15 cellular contexts compared by ENCODE assay signal in the genomic region with DNA sequence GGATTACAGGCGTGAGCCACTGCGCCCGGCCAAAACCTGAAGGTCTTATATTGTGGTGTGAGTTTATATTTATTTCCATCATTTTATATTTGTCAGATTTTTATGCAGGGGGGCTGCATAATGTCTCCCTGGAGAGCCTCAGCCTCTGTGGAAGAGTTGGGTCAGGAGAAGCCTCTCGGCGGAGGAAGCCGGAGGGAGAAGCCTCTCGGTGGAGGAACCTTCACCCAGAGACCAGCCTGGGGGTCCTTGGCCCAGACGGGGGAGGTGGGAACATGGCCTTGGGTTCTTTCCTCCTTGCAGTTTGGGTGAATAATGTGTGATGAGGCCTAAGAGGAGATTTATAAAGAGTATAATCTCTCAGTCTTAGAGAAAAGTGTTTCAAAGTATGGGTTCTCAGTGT. TPM values are rescaled to one million over a fixed set of nuclear protein-coding genes. Genes with fewer than 3 reads are reported as not detected.
DNase-seq lines count a peak whose midpoint lies in the region; ATAC-seq, FAIRE-seq and TF ChIP-seq lines count a peak whose summit lies in the region.
"Had no signal": no experiment of that assay in that cellular context is flagged by ENCODE, and none has a peak within 500 bp of the region (broad histone marks: within the 10 kb centered on the region; RNA-seq: fewer than 3 reads in every experiment).

No MANE protein-coding gene starts in this region.

- H3K9me3 ChIP-seq in CD4-positive, CD25-positive, alpha-beta regulatory T cell (ENCODE audit: control insufficient read depth in 2 of 2, low read length in 2 of 2), result no peaks in the 10 kb centered on the region
- H3K9me3 ChIP-seq in small intestine (ENCODE audit: control insufficient read depth, low read depth), result no peaks in the 10 kb centered on the region
- H3K9me3 ChIP-seq: body of pancreas, HAP-1, lower lobe of right lung had no signal

- no peaks in the 10 kb centered on the region for H3K36me3 ChIP-seq in CD4-positive, CD25-positive, alpha-beta regulatory T cell (ENCODE audit: control insufficient read depth, insufficient read depth, low read length)
- H3K36me3 ChIP-seq in GM23338 (ENCODE audit: insufficient read depth) (peaks cover 3% of the 10 kb centered on the region; the same call in 1 of the 2 replicates), small intestine (ENCODE audit: control insufficient read depth in 2 of 2, insufficient read depth in 2 of 2, low read length in 2 of 2) (peaks cover 0 to 2% of the 10 kb centered on the region in 2 donors)
- H3K36me3 ChIP-seq: lower lobe of right lung had no signal

- POLR2A ChIA-PET in activated CD8-positive, alpha-beta T cell treated with anti-CD3 and anti-CD28 coated beads, Interleukin-2, amount 10 ng/mL, durations not matched to agents 7 days and 5 days (lab: Charles Lee), result no interaction called here
- POLR2A ChIA-PET in naive thymus-derived CD8-positive, alpha-beta T cell (lab: Charles Lee), result interaction anchor here (1.3 to 4.8 kb wide), 4 partner anchors 21 to 189 kb away, joined by 3 to 84 read pairs (median 18); no protein-coding TSS in a partner anchor

- WGBS in small intestine, 3 donors, result 92 to 95% (median 95%) methylated on average over 8 of the region's 8 CpGs

- CTCF ChIA-PET in activated CD8-positive, alpha-beta T cell treated with anti-CD3 and anti-CD28 coated beads, Interleukin-2, amount 10 ng/mL, durations not matched to agents 7 days and 5 days (lab: Charles Lee), result interaction anchor here (1.1 to 2.9 kb wide), 3 partner anchors 23 to 81 kb away, joined by 4 to 21 read pairs (median 15); no protein-coding TSS in a partner anchor

- FAIRE-seq in small intestine (lab: Jason Lieb, UNC), result no peak
- FAIRE-seq: GM18507 had no signal

- H3K4me1 ChIP-seq in CD4-positive, CD25-positive, alpha-beta regulatory T cell (ENCODE audit: control insufficient read depth, insufficient read depth, low read length, poor library complexity, severe bottlenecking), result peaks cover 74% of the 10 kb centered on the region
- H3K4me1 ChIP-seq in GM23338 (ENCODE audit: insufficient read depth), result no peaks in the 10 kb centered on the region
- no peaks in the 10 kb centered on the region for H3K4me1 ChIP-seq in small intestine (ENCODE audit: control insufficient read depth in 2 of 2, insufficient read depth in 1 of 2, low read depth in 1 of 2, low read length in 1 of 2)
- H3K4me1 ChIP-seq: HAP-1 had no signal

- H3K9me2 ChIP-seq in GM23338 (ENCODE audit: insufficient read depth), result no peaks in the 10 kb centered on the region

- no peak for ATAC-seq in CD4-positive, CD25-positive, alpha-beta regulatory T cell (ENCODE audit: low read depth in 2 of 2)
- ATAC-seq in GM23338 (no peak), HG02938 (IDR thresholded peaks at IDR 0.05; ENCODE audit: unreplicated experiment) (no peak)
- no peak for ATAC-seq in activated CD8-positive, alpha-beta T cell treated with anti-CD3 and anti-CD28 coated beads, Interleukin-2, amount 10 ng/mL, durations not matched to agents 7 days and 5 days
- no peak for ATAC-seq in naive thymus-derived CD8-positive, alpha-beta T cell
- ATAC-seq: body of pancreas, lower lobe of right lung had no signal

- no peak overlapping the region for H3K4me3 ChIP-seq in CD4-positive, CD25-positive, alpha-beta regulatory T cell (ENCODE audit: low read depth, low read length)
- H3K4me3 ChIP-seq in GM23338 (no peak overlapping the region), small intestine (ENCODE audit: low read depth in 1 of 2, low read length in 2 of 2) (no peak overlapping the region)
- H3K4me3 ChIP-seq: body of pancreas, HAP-1, lower lobe of right lung had no signal

- H4K20me1 ChIP-seq in GM23338 (replicated peaks; ENCODE audit: insufficient read depth), result peaks cover 3% of the 10 kb centered on the region; the same call in 1 of the 2 replicates

- TF ChIP-seq CTCF in GM23338 (conservative IDR thresholded peaks at IDR 0.05; ENCODE audit: low read depth in 2 of 2), result no peak

- H3K27me3 ChIP-seq in CD4-positive, CD25-positive, alpha-beta regulatory T cell (ENCODE audit: control insufficient read depth, insufficient read depth, low read length), result no peaks in the 10 kb centered on the region
- H3K27me3 ChIP-seq in GM23338 (ENCODE audit: insufficient read depth) (no peaks in the 10 kb centered on the region), small intestine (ENCODE audit: control insufficient read depth in 2 of 2, insufficient read depth in 2 of 2, low read length in 2 of 2) (no peaks in the 10 kb centered on the region)
- H3K27me3 ChIP-seq: body of pancreas had no signal

- H3K36me3 Mint-ChIP-seq in CD4-positive, CD25-positive, alpha-beta regulatory T cell, result no peaks in the 10 kb centered on the region
- H3K36me3 Mint-ChIP-seq in GM23338 (ENCODE audit: low read depth), result peaks cover 2% of the 10 kb centered on the region; the same call in 2 of the 3 replicates
- H3K36me3 Mint-ChIP-seq in activated CD8-positive, alpha-beta T cell treated with anti-CD3 and anti-CD28 coated beads, Interleukin-2, amount 10 ng/mL, durations not matched to agents 7 days and 5 days (ENCODE audit: low read depth), result peaks cover 23% of the 10 kb centered on the region
- peaks cover 0 to 2% (median 2%) of the 10 kb centered on the region in 3 donors for H3K36me3 Mint-ChIP-seq in naive thymus-derived CD8-positive, alpha-beta T cell

- H3K27me3 Mint-ChIP-seq in CD4-positive, CD25-positive, alpha-beta regulatory T cell, result peaks cover 2% of the 10 kb centered on the region
- H3K27me3 Mint-ChIP-seq in GM23338 (ENCODE audit: insufficient read depth, low read depth, poor library complexity), result peaks cover 7% of the 10 kb centered on the region
- no peaks in the 10 kb centered on the region for H3K27me3 Mint-ChIP-seq in activated CD8-positive, alpha-beta T cell treated with anti-CD3 and anti-CD28 coated beads, Interleukin-2, amount 10 ng/mL, durations not matched to agents 7 days and 5 days (ENCODE audit: low read depth)
- H3K27me3 Mint-ChIP-seq in naive thymus-derived CD8-positive, alpha-beta T cell, result no peaks in the 10 kb centered on the region

- no peaks in the 10 kb centered on the region for H3K9me3 Mint-ChIP-seq in CD4-positive, CD25-positive, alpha-beta regulatory T cell
- no peaks in the 10 kb centered on the region for H3K9me3 Mint-ChIP-seq in GM23338
- no peaks in the 10 kb centered on the region for H3K9me3 Mint-ChIP-seq in activated CD8-positive, alpha-beta T cell treated with anti-CD3 and anti-CD28 coated beads, Interleukin-2, amount 10 ng/mL, durations not matched to agents 7 days and 5 days (ENCODE audit: insufficient read depth)
- no peaks in the 10 kb centered on the region for H3K9me3 Mint-ChIP-seq in naive thymus-derived CD8-positive, alpha-beta T cell

- peak overlapping the region; percentile 90 for H3K27ac ChIP-seq in CD4-positive, CD25-positive, alpha-beta regulatory T cell (ENCODE audit: insufficient read depth, low read length, poor library complexity, severe bottlenecking)
- H3K27ac ChIP-seq in GM23338 (ENCODE audit: low read depth), result no peak overlapping the region
- no peak overlapping the region for H3K27ac ChIP-seq in substantia nigra (ENCODE audit: low read depth, low read length, poor library complexity, severe bottlenecking)
- no peak overlapping the region for H3K27ac ChIP-seq in small intestine (ENCODE audit: low read depth in 1 of 2, low read length in 1 of 2)
- H3K27ac ChIP-seq: body of pancreas, lower lobe of right lung had no signal

- no peak overlapping the region for H2AFZ ChIP-seq in GM23338

- peak overlapping the region in 2 of 4 donors; percentile 35 to 77 for H3K4me3 Mint-ChIP-seq in CD4-positive, CD25-positive, alpha-beta regulatory T cell
- H3K4me3 Mint-ChIP-seq in GM23338, result no peak overlapping the region
- H3K4me3 Mint-ChIP-seq in activated CD8-positive, alpha-beta T cell treated with anti-CD3 and anti-CD28 coated beads, Interleukin-2, amount 10 ng/mL, durations not matched to agents 7 days and 5 days, result no peak overlapping the region
- peak overlapping the region in 7 of 10 donors; percentile 10 to 86 (median 50) for H3K4me3 Mint-ChIP-seq in naive thymus-derived CD8-positive, alpha-beta T cell

- H3K27ac Mint-ChIP-seq in CD4-positive, CD25-positive, alpha-beta regulatory T cell, result peak overlapping the region; percentile 81 to 91 (median 85)
- 0 out of 2 replicates have a peak overlapping the region, but pooled peaks have one; percentile 66 for H3K27ac Mint-ChIP-seq in GM23338
- peak overlapping the region; percentile 98 for H3K27ac Mint-ChIP-seq in activated CD8-positive, alpha-beta T cell treated with anti-CD3 and anti-CD28 coated beads, Interleukin-2, amount 10 ng/mL, durations not matched to agents 7 days and 5 days
- peak overlapping the region in 8 of 10 donors; percentile 47 to 97 (median 90) for H3K27ac Mint-ChIP-seq in naive thymus-derived CD8-positive, alpha-beta T cell

- peaks cover 20 to 73% (median 43%) of the 10 kb centered on the region in 4 donors for H3K4me1 Mint-ChIP-seq in CD4-positive, CD25-positive, alpha-beta regulatory T cell
- peaks cover 34% of the 10 kb centered on the region for H3K4me1 Mint-ChIP-seq in GM23338
- H3K4me1 Mint-ChIP-seq in activated CD8-positive, alpha-beta T cell treated with anti-CD3 and anti-CD28 coated beads, Interleukin-2, amount 10 ng/mL, durations not matched to agents 7 days and 5 days (ENCODE audit: low read depth), result peaks cover 83% of the 10 kb centered on the region
- H3K4me1 Mint-ChIP-seq in naive thymus-derived CD8-positive, alpha-beta T cell, result peaks cover 32 to 81% (median 74%) of the 10 kb centered on the region in 4 donors

- no peak overlapping the region for H3K4me2 ChIP-seq in GM23338

- no peak for DNase-seq in CD4-positive, CD25-positive, alpha-beta regulatory T cell
- DNase-seq in GM23338 (ENCODE audit: low spot score), result no peak
- DNase-seq in activated CD8-positive, alpha-beta T cell treated with anti-CD3 and anti-CD28 coated beads, Interleukin-2, amount 10 ng/mL, durations not matched to agents 7 days and 5 days, result no peak
- DNase-seq in naive thymus-derived CD8-positive, alpha-beta T cell, result no peak
- DNase-seq in substantia nigra (lab: John Stamatoyannopoulos, UW), result no peak
- no peak for DNase-seq in small intestine
- DNase-seq: body of pancreas, lower lobe of right lung, SHP77 had no signal

- H3F3A ChIP-seq in GM23338 (replicated peaks; ENCODE audit: low read depth), result no peaks in the 10 kb centered on the region

- H3K79me2 ChIP-seq in GM23338 (replicated peaks; ENCODE audit: insufficient read depth), result peaks cover 55% of the 10 kb centered on the region

TF ChIP-seq in GM23338, 12 proteins besides CTCF, POLR2A, EP300 and RAD21 (continues in another document):
- no peak for TF ChIP-seq EZH2phosphoT487 (IDR thresholded peaks at IDR 0.05; ENCODE audit: unreplicated experiment)
- TF ChIP-seq EZH2 (IDR thresholded peaks at IDR 0.05; ENCODE audit: low read depth, unreplicated experiment), result no peak

RNA-seq across cellular contexts. Expression of a gene that starts 22.4 kb away (rescaled TPM):
- total RNA-seq in CD4-positive, CD25-positive, alpha-beta regulatory T cell, result not detected
- under 1 TPM in 1 of 4 donors, not detected in 3; 0.07 TPM for polyA plus RNA-seq in CD4-positive, CD25-positive, alpha-beta regulatory T cell
- total RNA-seq in GM23338 (2014; rRNA removed; shearing (Covaris generic)), result 0.17 TPM in 1 of 2 replicates, not detected in the other
- polyA plus RNA-seq in GM23338 (2016; fragmentation: Nextera tagmentation; extraction: Ambion mirVana) (0.13 and 0.19 TPM in 2 replicates), small intestine (under 1 TPM in 2 of 3 donors, not detected in 1; 0.04 to 0.27 TPM)
- not detected for total RNA-seq in activated CD8-positive, alpha-beta T cell treated with anti-CD3 and anti-CD28 coated beads, Interleukin-2, amount 10 ng/mL, durations not matched to agents 7 days and 5 days
- not detected for total RNA-seq in naive thymus-derived CD8-positive, alpha-beta T cell
- not detected for polyA plus RNA-seq in naive thymus-derived CD8-positive, alpha-beta T cell
- total RNA-seq: body of pancreas, NCI-H460, renal cortical epithelial cell had no signal
- polyA plus RNA-seq: neural cell had no signal

Comparison
In these comparisons a context has a peak if more than half of its experiments do, and no peak if none do; other contexts are left out.
1. H3K4me3 Mint-ChIP-seq: peak in naive thymus-derived CD8-positive, alpha-beta T cell (7 of 10); none in GM23338 (single experiment) and activated CD8-positive, alpha-beta T cell treated with anti-CD3 and anti-CD28 coated beads, Interleukin-2, amount 10 ng/mL, durations not matched to agents 7 days and 5 days (single experiment).
2. Peak in every context shown above with its lines, with median percentiles within 50 percentile points of each other: H3K27ac Mint-ChIP-seq.